ENCODE assay signal across 1 cellular context in the genomic region with DNA sequence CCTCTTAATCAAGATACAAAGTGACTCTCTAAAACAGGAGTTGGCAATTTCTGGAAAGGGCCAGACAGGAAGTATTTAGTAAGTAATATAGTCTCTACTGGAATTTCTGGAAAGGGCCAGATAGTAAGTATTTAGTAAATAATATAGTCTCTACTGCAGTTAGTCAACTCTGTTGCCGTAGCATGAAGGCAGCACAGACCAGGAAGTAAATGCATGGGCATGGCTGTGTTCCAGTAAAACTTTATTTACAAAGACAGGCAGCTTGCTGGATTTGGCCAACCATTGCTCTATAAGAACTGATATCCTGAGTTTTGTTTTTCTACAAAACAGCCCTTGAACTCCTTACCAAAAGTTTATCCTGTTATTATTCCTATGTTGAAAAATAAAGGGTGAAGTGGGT.
TF ChIP-seq lines count a peak whose summit lies in the region.

No MANE protein-coding gene starts in this region.

TF ChIP-seq in HepG2, 621 proteins besides CTCF, POLR2A, EP300 and RAD21:
- no peak for TF ChIP-seq ZNF75D (CRISPR knock-in tag; IDR thresholded peaks at IDR 0.05; ENCODE audit: borderline replicate concordance)
- no peak for TF ChIP-seq ZNF670 (CRISPR knock-in tag; IDR thresholded peaks at IDR 0.05; ENCODE audit: borderline replicate concordance)
- TF ChIP-seq ZNF749 (CRISPR knock-in tag; IDR thresholded peaks at IDR 0.05; ENCODE audit: borderline replicate concordance): no peak
- 0 out of 2 replicates have a peak, but pooled peaks have one; percentile 43 for TF ChIP-seq ELF3 (CRISPR knock-in tag; IDR thresholded peaks at IDR 0.05)
- TF ChIP-seq GATAD1 (CRISPR knock-in tag; IDR thresholded peaks at IDR 0.05): no peak
- TF ChIP-seq, protein P1, sequence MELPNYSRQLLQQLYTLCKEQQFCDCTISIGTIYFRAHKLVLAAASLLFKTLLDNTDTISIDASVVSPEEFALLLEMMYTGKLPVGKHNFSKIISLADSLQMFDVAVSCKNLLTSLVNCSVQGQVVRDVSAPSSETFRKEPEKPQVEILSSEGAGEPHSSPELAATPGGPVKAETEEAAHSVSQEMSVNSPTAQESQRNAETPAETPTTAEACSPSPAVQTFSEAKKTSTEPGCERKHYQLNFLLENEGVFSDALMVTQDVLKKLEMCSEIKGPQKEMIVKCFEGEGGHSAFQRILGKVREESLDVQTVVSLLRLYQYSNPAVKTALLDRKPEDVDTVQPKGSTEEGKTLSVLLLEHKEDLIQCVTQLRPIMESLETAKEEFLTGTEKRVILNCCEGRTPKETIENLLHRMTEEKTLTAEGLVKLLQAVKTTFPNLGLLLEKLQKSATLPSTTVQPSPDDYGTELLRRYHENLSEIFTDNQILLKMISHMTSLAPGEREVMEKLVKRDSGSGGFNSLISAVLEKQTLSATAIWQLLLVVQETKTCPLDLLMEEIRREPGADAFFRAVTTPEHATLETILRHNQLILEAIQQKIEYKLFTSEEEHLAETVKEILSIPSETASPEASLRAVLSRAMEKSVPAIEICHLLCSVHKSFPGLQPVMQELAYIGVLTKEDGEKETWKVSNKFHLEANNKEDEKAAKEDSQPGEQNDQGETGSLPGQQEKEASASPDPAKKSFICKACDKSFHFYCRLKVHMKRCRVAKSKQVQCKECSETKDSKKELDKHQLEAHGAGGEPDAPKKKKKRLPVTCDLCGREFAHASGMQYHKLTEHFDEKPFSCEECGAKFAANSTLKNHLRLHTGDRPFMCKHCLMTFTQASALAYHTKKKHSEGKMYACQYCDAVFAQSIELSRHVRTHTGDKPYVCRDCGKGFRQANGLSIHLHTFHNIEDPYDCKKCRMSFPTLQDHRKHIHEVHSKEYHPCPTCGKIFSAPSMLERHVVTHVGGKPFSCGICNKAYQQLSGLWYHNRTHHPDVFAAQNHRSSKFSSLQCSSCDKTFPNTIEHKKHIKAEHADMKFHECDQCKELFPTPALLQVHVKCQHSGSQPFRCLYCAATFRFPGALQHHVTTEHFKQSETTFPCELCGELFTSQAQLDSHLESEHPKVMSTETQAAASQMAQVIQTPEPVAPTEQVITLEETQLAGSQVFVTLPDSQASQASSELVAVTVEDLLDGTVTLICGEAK (IDR thresholded peaks at IDR 0.05): peak; percentile 82
- TF ChIP-seq, protein P1 (CRISPR knock-in tag; IDR thresholded peaks at IDR 0.05): peak; percentile 98
- TF ChIP-seq, protein P2, sequence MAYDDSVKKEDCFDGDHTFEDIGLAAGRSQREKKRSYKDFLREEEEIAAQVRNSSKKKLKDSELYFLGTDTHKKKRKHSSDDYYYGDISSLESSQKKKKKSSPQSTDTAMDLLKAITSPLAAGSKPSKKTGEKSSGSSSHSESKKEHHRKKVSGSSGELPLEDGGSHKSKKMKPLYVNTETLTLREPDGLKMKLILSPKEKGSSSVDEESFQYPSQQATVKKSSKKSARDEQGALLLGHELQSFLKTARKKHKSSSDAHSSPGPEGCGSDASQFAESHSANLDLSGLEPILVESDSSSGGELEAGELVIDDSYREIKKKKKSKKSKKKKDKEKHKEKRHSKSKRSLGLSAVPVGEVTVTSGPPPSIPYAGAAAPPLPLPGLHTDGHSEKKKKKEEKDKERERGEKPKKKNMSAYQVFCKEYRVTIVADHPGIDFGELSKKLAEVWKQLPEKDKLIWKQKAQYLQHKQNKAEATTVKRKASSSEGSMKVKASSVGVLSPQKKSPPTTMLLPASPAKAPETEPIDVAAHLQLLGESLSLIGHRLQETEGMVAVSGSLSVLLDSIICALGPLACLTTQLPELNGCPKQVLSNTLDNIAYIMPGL (CRISPR knock-in tag; IDR thresholded peaks at IDR 0.05; ENCODE audit: borderline replicate concordance in 1 of 2, low read depth in 1 of 2): no peak
- TF ChIP-seq MYC (CRISPR knock-in tag; IDR thresholded peaks at IDR 0.05; ENCODE audit: borderline replicate concordance): no peak
- no peak for TF ChIP-seq ZNF205 (CRISPR knock-in tag; IDR thresholded peaks at IDR 0.05)
- TF ChIP-seq SRSF1 (optimal IDR thresholded peaks at IDR 0.05; ENCODE audit: low read depth, low read length): no peak
- no peak for TF ChIP-seq HHEX (CRISPR knock-in tag; IDR thresholded peaks at IDR 0.05)
- TF ChIP-seq, protein P3, sequence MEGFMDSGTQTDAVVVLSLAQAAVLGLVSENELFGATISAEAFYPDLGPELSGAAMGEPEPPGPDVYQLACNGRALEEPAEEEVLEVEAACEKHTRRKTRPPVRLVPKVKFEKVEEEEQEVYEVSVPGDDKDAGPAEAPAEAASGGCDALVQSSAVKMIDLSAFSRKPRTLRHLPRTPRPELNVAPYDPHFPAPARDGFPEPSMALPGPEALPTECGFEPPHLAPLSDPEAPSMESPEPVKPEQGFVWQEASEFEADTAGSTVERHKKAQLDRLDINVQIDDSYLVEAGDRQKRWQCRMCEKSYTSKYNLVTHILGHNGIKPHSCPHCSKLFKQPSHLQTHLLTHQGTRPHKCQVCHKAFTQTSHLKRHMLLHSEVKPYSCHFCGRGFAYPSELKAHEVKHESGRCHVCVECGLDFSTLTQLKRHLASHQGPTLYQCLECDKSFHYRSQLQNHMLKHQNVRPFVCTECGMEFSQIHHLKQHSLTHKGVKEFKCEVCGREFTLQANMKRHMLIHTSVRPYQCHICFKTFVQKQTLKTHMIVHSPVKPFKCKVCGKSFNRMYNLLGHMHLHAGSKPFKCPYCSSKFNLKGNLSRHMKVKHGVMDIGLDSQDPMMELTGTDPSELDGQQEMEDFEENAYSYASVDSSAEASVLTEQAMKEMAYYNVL (CRISPR knock-in tag; IDR thresholded peaks at IDR 0.05; ENCODE audit: borderline replicate concordance): no peak
- no peak for TF ChIP-seq THYN1 (CRISPR knock-in tag; IDR thresholded peaks at IDR 0.05; ENCODE audit: borderline replicate concordance, low read depth)
- no peak for TF ChIP-seq NFE2L2 (IDR thresholded peaks at IDR 0.05; ENCODE audit: low read length)
- peak; percentile 68 for TF ChIP-seq ELF1 (CRISPR knock-in tag; IDR thresholded peaks at IDR 0.05)
- no peak for TF ChIP-seq TRIM24 (CRISPR knock-in tag; IDR thresholded peaks at IDR 0.05)
- TF ChIP-seq ZNF567 (CRISPR knock-in tag; IDR thresholded peaks at IDR 0.05; ENCODE audit: borderline replicate concordance): no peak
- no peak for TF ChIP-seq NFIB (CRISPR knock-in tag; IDR thresholded peaks at IDR 0.05; ENCODE audit: borderline replicate concordance)
- TF ChIP-seq, protein P4, sequence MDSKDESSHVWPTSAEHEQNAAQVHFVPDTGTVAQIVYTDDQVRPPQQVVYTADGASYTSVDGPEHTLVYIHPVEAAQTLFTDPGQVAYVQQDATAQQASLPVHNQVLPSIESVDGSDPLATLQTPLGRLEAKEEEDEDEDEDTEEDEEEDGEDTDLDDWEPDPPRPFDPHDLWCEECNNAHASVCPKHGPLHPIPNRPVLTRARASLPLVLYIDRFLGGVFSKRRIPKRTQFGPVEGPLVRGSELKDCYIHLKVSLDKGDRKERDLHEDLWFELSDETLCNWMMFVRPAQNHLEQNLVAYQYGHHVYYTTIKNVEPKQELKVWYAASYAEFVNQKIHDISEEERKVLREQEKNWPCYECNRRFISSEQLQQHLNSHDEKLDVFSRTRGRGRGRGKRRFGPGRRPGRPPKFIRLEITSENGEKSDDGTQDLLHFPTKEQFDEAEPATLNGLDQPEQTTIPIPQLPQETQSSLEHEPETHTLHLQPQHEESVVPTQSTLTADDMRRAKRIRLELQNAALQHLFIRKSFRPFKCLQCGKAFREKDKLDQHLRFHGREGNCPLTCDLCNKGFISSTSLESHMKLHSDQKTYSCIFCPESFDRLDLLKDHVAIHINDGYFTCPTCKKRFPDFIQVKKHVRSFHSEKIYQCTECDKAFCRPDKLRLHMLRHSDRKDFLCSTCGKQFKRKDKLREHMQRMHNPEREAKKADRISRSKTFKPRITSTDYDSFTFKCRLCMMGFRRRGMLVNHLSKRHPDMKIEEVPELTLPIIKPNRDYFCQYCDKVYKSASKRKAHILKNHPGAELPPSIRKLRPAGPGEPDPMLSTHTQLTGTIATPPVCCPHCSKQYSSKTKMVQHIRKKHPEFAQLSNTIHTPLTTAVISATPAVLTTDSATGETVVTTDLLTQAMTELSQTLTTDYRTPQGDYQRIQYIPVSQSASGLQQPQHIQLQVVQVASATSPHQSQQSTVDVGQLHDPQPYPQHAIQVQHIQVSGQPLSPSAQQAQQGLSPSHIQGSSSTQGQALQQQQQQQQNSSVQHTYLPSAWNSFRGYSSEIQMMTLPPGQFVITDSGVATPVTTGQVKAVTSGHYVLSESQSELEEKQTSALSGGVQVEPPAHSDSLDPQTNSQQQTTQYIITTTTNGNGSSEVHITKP (CRISPR knock-in tag; IDR thresholded peaks at IDR 0.05; ENCODE audit: low read depth): no peak
